Comparison of ENCODE assay signal across 22 cellular contexts in the genomic region with DNA sequence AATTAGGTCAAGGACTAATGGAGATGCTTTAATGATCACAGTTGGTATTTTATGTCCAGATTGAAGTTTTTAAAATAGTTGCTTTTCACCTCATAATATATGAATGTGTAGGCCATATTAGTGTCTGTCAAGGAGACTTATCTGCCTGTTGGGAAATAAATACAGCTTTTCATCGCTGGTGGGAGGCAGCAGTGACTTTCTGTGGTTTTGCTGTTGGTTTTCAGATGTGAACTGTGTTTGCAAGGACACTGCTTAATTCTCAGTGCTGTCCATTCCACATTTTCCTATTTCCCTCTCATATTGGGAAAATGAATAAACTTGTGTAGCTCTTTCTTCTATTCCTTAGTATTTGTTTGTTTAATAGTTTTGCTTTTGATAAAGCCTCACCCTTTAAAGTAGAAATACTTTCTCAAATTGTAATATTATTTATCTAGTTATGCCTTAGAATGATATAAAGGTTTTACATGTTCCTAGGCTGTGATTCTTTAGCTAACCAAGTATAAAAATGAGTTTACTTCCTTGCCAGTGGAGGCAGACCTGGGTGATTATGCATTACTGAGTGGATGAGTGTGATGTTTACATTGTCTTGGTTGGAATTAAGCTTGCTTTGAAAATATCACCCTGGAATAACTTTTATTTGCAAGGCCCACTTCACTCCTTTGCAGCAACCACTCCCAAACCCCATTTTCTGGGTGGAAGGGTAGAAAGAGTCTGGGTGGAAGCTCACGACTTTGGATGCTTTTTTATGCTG. TPM values are rescaled to one million over a fixed set of nuclear protein-coding genes. Genes with fewer than 3 reads are reported as not detected.
DNase-seq lines count a peak whose midpoint lies in the region; ATAC-seq and TF ChIP-seq lines count a peak whose summit lies in the region.
"Had no signal": no experiment of that assay in that cellular context is flagged by ENCODE, and none has a peak within 500 bp of the region (broad histone marks: within the 10 kb centered on the region; RNA-seq: fewer than 3 reads in every experiment).

No MANE protein-coding gene starts in this region.

- H3K4me1 Mint-ChIP-seq in CD8-positive, alpha-beta memory T cell = peaks cover 2 to 5% (median 4%) of the 10 kb centered on the region in 3 donors

- H3K27ac Mint-ChIP-seq in CD8-positive, alpha-beta memory T cell = no peak overlapping the region
- H3K27ac Mint-ChIP-seq: activated CD8-positive, alpha-beta T cell treated with anti-CD3 and anti-CD28 coated beads for 36 hours; naive B cell had no signal

- H3K9me3 Mint-ChIP-seq in CD8-positive, alpha-beta memory T cell = peaks cover 0 to 3% (median 2%) of the 10 kb centered on the region in 5 donors

- peaks cover 12 to 18% of the 10 kb centered on the region in 2 donors for H3K27me3 Mint-ChIP-seq in CD8-positive, alpha-beta memory T cell

- TF ChIP-seq CTCF in RWPE2 (IDR thresholded peaks at IDR 0.05; ENCODE audit: poor library complexity, severe bottlenecking) = peak; percentile 10

- DNase-seq in A172 (ENCODE audit: low spot score) (peak; percentile 16), EH (ENCODE audit: low read depth) (peak; percentile 31), RWPE2 (ENCODE audit: low spot score) (no peak), iris pigment epithelial cell (ENCODE audit: low read depth) (peak; percentile 31), mucosa of gallbladder (ENCODE audit: low spot score) (no peak)
- DNase-seq in CD8-positive, alpha-beta memory T cell = no peak
- no peak for DNase-seq in stimulated activated naive CD8-positive, alpha-beta T cell treated with anti-CD3 and anti-CD28 coated beads, Interleukin-15, Interleukin-2, amounts not matched to agents 100 U/mL and 50 U/mL, for 24 hours
- DNase-seq: activated CD8-positive, alpha-beta T cell treated with anti-CD3 and anti-CD28 coated beads for 36 hours; activated gamma-delta T cell; body of pancreas; effector CD8-positive, alpha-beta T cell; GDM1; GM23248; KBM-7; naive B cell; NCI-H1694 treated with DMSO at 0.1 percent for 48 hours; NCI-H774; SHP77 treated with DMSO at 0.1 percent for 48 hours; stimulated activated CD4-positive, alpha-beta T cell treated with anti-CD3 and anti-CD28 coated beads, Interleukin-2, amount 100 ng/mL, for 24 hours; T1000 had no signal

- peak overlapping the region; percentile 95 for H3K27ac ChIP-seq in RWPE2 (ENCODE audit: poor library complexity, severe bottlenecking)
- H3K27ac ChIP-seq in CD8-positive, alpha-beta memory T cell (ENCODE audit: low read depth, low read length) = no peak overlapping the region
- H3K27ac ChIP-seq: body of pancreas, GM23248 had no signal

- no peaks in the 10 kb centered on the region for H3K36me3 ChIP-seq in RWPE2 (ENCODE audit: low read depth)
- H3K36me3 ChIP-seq in CD8-positive, alpha-beta memory T cell (ENCODE audit: insufficient read depth, low read length) = no peaks in the 10 kb centered on the region
- H3K36me3 ChIP-seq: tibial nerve had no signal

- POLR2A ChIA-PET in CD8-positive, alpha-beta memory T cell (lab: Charles Lee) = no interaction called here

- peaks cover 31% of the 10 kb centered on the region for H3K4me1 ChIP-seq in RWPE2 (ENCODE audit: insufficient read depth, poor library complexity, severe bottlenecking)
- H3K4me1 ChIP-seq in CD8-positive, alpha-beta memory T cell (ENCODE audit: insufficient read depth, low read length) = no peaks in the 10 kb centered on the region

- H3K4me3 Mint-ChIP-seq in CD8-positive, alpha-beta memory T cell = no peak overlapping the region
- H3K4me3 Mint-ChIP-seq: activated CD8-positive, alpha-beta T cell treated with anti-CD3 and anti-CD28 coated beads for 36 hours; naive B cell had no signal

- H3K27me3 ChIP-seq in RWPE2 (ENCODE audit: insufficient read depth, poor library complexity, severe bottlenecking) = no peaks in the 10 kb centered on the region
- H3K27me3 ChIP-seq in CD8-positive, alpha-beta memory T cell (ENCODE audit: insufficient read depth, low read length, poor library complexity, severe bottlenecking) = no peaks in the 10 kb centered on the region
- H3K27me3 ChIP-seq: tibial nerve had no signal

- H3K4me3 ChIP-seq in RWPE2 (ENCODE audit: severe bottlenecking) = no peak overlapping the region
- H3K4me3 ChIP-seq in CD8-positive, alpha-beta memory T cell (ENCODE audit: low read length) = no peak overlapping the region
- H3K4me3 ChIP-seq: body of pancreas, GM23248, tibial nerve had no signal

- ATAC-seq in RWPE2 (ENCODE audit: low read depth) = no peak
- no peak for ATAC-seq in HG03039 (IDR thresholded peaks at IDR 0.05; ENCODE audit: unreplicated experiment)
- no peak for ATAC-seq in stimulated activated naive CD8-positive, alpha-beta T cell treated with anti-CD3 and anti-CD28 coated beads, Interleukin-15, Interleukin-2, amounts not matched to agents 100 U/mL and 50 U/mL, for 24 hours
- ATAC-seq: activated CD8-positive, alpha-beta T cell treated with anti-CD3 and anti-CD28 coated beads for 36 hours; body of pancreas had no signal

- CTCF ChIA-PET in CD8-positive, alpha-beta memory T cell (lab: Charles Lee) = no interaction called here

- H3K9me3 ChIP-seq in RWPE2 (ENCODE audit: severe bottlenecking) = no peaks in the 10 kb centered on the region
- H3K9me3 ChIP-seq in CD8-positive, alpha-beta memory T cell (ENCODE audit: low read length) = no peaks in the 10 kb centered on the region
- H3K9me3 ChIP-seq: body of pancreas, tibial nerve had no signal

- peaks cover 0 to 4% (median 2%) of the 10 kb centered on the region in 3 donors for H3K36me3 Mint-ChIP-seq in CD8-positive, alpha-beta memory T cell

RNA-seq across cellular contexts. Expression of a gene that starts 3.3 kb away (rescaled TPM):
- total RNA-seq in A172 (2014; rRNA removed; shearing (Covaris generic)) = 22.7 and 26.8 TPM in 2 replicates
- not detected for total RNA-seq in CD8-positive, alpha-beta memory T cell
- polyA plus RNA-seq in CD8-positive, alpha-beta memory T cell = not detected
- total RNA-seq in mucosa of gallbladder = 27.2 TPM
- total RNA-seq: activated CD8-positive, alpha-beta T cell treated with anti-CD3 and anti-CD28 coated beads for 36 hours had no signal

Comparison
In these comparisons a context has a peak if more than half of its experiments do, and no peak if none do; other contexts are left out.
1. DNase-seq: peak in A172 (single experiment), EH (single experiment) and iris pigment epithelial cell (single experiment); none in RWPE2 (single experiment), CD8-positive, alpha-beta memory T cell (0 of 5), mucosa of gallbladder (single experiment) and stimulated activated naive CD8-positive, alpha-beta T cell treated with anti-CD3 and anti-CD28 coated beads, Interleukin-15, Interleukin-2, amounts not matched to agents 100 U/mL and 50 U/mL, for 24 hours (single experiment).
2. RNA of a gene that starts 3.3 kb away (total RNA-seq): 27.2 TPM in mucosa of gallbladder (single experiment) and 22.7 to 26.8 TPM in A172; not detected in CD8-positive, alpha-beta memory T cell; every median in the first group is over 10 times any median in the second.